19 cellular contexts compared by ENCODE assay signal in the genomic region with DNA sequence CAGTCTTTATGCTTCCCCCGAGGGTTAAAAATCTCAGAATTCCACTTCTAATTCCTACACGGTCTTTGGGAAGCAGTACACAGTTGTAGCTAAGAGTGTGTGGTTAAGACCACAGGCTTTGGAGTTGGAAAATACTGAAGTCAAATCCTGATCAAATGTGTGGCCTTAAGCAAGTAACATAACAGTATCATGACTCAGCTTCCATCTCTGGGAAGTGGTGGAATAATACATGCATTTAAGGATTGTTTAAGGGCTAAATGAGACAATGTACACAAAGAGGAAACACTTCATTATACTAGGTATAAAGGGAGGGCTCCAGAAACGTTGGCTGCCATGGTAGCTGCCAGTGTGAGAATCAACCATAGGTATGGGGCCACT.
A peak's percentile ranks its signal among the peaks of the same experiment; 100 is the strongest.
DNase-seq lines count a peak whose midpoint lies in the region; ATAC-seq and TF ChIP-seq lines count a peak whose summit lies in the region.
"Had no signal": no experiment of that assay in that cellular context is flagged by ENCODE, and none has a peak within 500 bp of the region (broad histone marks: within the 10 kb centered on the region; RNA-seq: fewer than 3 reads in every experiment).

No MANE protein-coding gene starts in this region.

- POLR2A ChIA-PET in PC-3 (lab: Charles Lee; ENCODE audit: unreplicated experiment), result no interaction called here

- no peak for TF ChIP-seq POLR2A in transverse colon (IDR thresholded peaks at IDR 0.05)

- TF ChIP-seq CTCF in PC-3 (conservative IDR thresholded peaks at IDR 0.05; ENCODE audit: low read depth, low read length) (no peak), epithelial cell of esophagus (IDR thresholded peaks at IDR 0.05; ENCODE audit: insufficient read depth, low read depth, low read length, missing control alignments) (no peak), osteocyte (IDR thresholded peaks at IDR 0.05) (no peak), transverse colon (IDR thresholded peaks at IDR 0.05) (no peak)

- 0 out of 2 replicates have a peak overlapping the region, but pooled peaks have one; percentile 43 for H3K4me2 ChIP-seq in PC-3 (ENCODE audit: low read length)

- no peak overlapping the region for H3K4me3 ChIP-seq in PC-3 (ENCODE audit: low read length)
- H3K4me3 ChIP-seq in epithelial cell of esophagus (ENCODE audit: low read length), result no peak overlapping the region
- no peak overlapping the region for H3K4me3 ChIP-seq in transverse colon
- H3K4me3 ChIP-seq: left lung had no signal

- peak overlapping the region; percentile 49 for H3K27ac Mint-ChIP-seq in osteocyte (ENCODE audit: unreplicated experiment)
- H3K27ac Mint-ChIP-seq: T-helper 1 cell treated with Interleukin-12 subunit alpha and Interleukin-12 subunit beta and Interleukin-4 antibody, amounts not matched to agents 30 μg/mL and 1 μg/mL, for 36 hours; WTC11 had no signal

- H3K79me2 ChIP-seq in PC-3 (ENCODE audit: low read length), result no peaks in the 10 kb centered on the region

- intact Hi-C loops in PC-3 (cut with micrococcal nuclease) (no loop called here), transverse colon (cut with DNase I; ENCODE audit: low total_unique reads) (loop anchor here (5.0 kb wide), 1 partner anchor 186 kb away; no protein-coding TSS in a partner anchor)

- no peaks in the 10 kb centered on the region for H3K9me3 Mint-ChIP-seq in osteocyte (ENCODE audit: unreplicated experiment)

- H3F3A ChIP-seq in PC-3 (ENCODE audit: low read length, unreplicated experiment), result no peaks in the 10 kb centered on the region

- in situ Hi-C loops in transverse colon (cut with MboI; ENCODE audit: low pct_ligation_motif_present in 1 of 4, low pct_unique_long_range_greater_than_20kb in 1 of 4, low sequenced_read_pairs in 3 of 4), result no loop called here

- no TSS peak for BruUV-seq in PC-3 (replicated peaks; lab: Mats Ljungman, UMichigan)

- H3K27me3 Mint-ChIP-seq in osteocyte (ENCODE audit: unreplicated experiment), result no peaks in the 10 kb centered on the region

- 69% methylated on average over 3 of the region's 3 CpGs; no CpG with 5 or more reads in 1 of the 2 donors for WGBS in transverse colon (ENCODE audit: low coverage in 1 of 2), 2 donors

- no peak overlapping the region for H2AFZ ChIP-seq in PC-3 (ENCODE audit: low read length)

- no peaks in the 10 kb centered on the region for H3K36me3 ChIP-seq in PC-3 (ENCODE audit: low read depth, low read length)
- H3K36me3 ChIP-seq in transverse colon, result no peaks in the 10 kb centered on the region
- H3K36me3 ChIP-seq: left lung had no signal

- ATAC-seq in PC-3, result no peak
- ATAC-seq in GM19463 (IDR thresholded peaks at IDR 0.05; ENCODE audit: unreplicated experiment), result no peak
- ATAC-seq in HG02938 (IDR thresholded peaks at IDR 0.05; ENCODE audit: unreplicated experiment), result no peak
- ATAC-seq: left lung, sciatic nerve, WTC11 had no signal

- H3K27ac ChIP-seq in PC-3 (ENCODE audit: low read length) (no peak overlapping the region), transverse colon (peak overlapping the region in 1 of 4 donors; percentile 22)
- H3K27ac ChIP-seq: left lung had no signal

- H3K4me3 Mint-ChIP-seq in osteocyte (ENCODE audit: unreplicated experiment), result no peak overlapping the region
- H3K4me3 Mint-ChIP-seq: T-helper 1 cell treated with Interleukin-12 subunit alpha and Interleukin-12 subunit beta and Interleukin-4 antibody, amounts not matched to agents 30 μg/mL and 1 μg/mL, for 36 hours; WTC11 had no signal

- no peak overlapping the region for H3K9ac ChIP-seq in PC-3 (ENCODE audit: low read length)

- H3K4me1 ChIP-seq in PC-3 (ENCODE audit: insufficient read depth, low read length), result 0 out of 2 replicates have a peak, but pooled peaks cover 7% of the 10 kb centered on the region
- peaks cover 0 to 15% (median 5%) of the 10 kb centered on the region in 4 donors for H3K4me1 ChIP-seq in transverse colon
- H3K4me1 ChIP-seq: left lung had no signal

- no peaks in the 10 kb centered on the region for H3K9me2 ChIP-seq in PC-3 (replicated peaks; ENCODE audit: low read length)

- no peak for TF ChIP-seq EP300 in transverse colon (IDR thresholded peaks at IDR 0.05; ENCODE audit: low read depth)

- CTCF ChIA-PET in PC-3 (lab: Charles Lee), result no interaction called here

- H3K36me3 Mint-ChIP-seq in osteocyte (ENCODE audit: unreplicated experiment), result no peaks in the 10 kb centered on the region
- H3K36me3 Mint-ChIP-seq: WTC11 had no signal

- H3K4me1 Mint-ChIP-seq in osteocyte (ENCODE audit: unreplicated experiment), result peaks cover 32% of the 10 kb centered on the region

- H3K27me3 ChIP-seq in PC-3 (ENCODE audit: low read length), result no peaks in the 10 kb centered on the region
- no peaks in the 10 kb centered on the region for H3K27me3 ChIP-seq in transverse colon
- H3K27me3 ChIP-seq: left lung had no signal

- H4K20me1 ChIP-seq in PC-3 (ENCODE audit: low read length), result no peaks in the 10 kb centered on the region

- DNase-seq in ELR (ENCODE audit: low read depth), result peak; percentile 23
- peak; percentile 54 for DNase-seq in PC-3
- DNase-seq in epithelial cell of esophagus (ENCODE audit: low read depth), result peak; percentile 65
- no peak for DNase-seq in osteocyte (ENCODE audit: extremely low spot score, unreplicated experiment)
- no peak for DNase-seq in activated CD4-positive, alpha-beta T cell treated with anti-CD3 and anti-CD28 coated beads, Interleukin-2, amount 50 U/mL, for 1 hour
- no peak for DNase-seq in transverse colon
- DNase-seq: cerebellar nuclear complex; H7; Karpas-422; left lung; NCI-H1436; NK-92 treated with Interleukin-12 subunit alpha and Interleukin-12 subunit beta, amount 100 ng/mL, for 24 hours; occipital lobe; substantia nigra had no signal

- H3K9me3 ChIP-seq in PC-3 (ENCODE audit: low read length), result 0 out of 2 replicates have a peak, but pooled peaks cover 3% of the 10 kb centered on the region
- no peaks in the 10 kb centered on the region for H3K9me3 ChIP-seq in transverse colon
- H3K9me3 ChIP-seq: left lung had no signal

Comparison
In these comparisons a context has a peak if more than half of its experiments do, and no peak if none do; other contexts are left out.
1. DNase-seq: peak in ELR (single experiment), PC-3 (single experiment) and epithelial cell of esophagus (single experiment); none in osteocyte (single experiment), activated CD4-positive, alpha-beta T cell treated with anti-CD3 and anti-CD28 coated beads, Interleukin-2, amount 50 U/mL, for 1 hour (single experiment) and transverse colon (single experiment).